ENCODE assay signal across 25 cellular contexts in the genomic region with DNA sequence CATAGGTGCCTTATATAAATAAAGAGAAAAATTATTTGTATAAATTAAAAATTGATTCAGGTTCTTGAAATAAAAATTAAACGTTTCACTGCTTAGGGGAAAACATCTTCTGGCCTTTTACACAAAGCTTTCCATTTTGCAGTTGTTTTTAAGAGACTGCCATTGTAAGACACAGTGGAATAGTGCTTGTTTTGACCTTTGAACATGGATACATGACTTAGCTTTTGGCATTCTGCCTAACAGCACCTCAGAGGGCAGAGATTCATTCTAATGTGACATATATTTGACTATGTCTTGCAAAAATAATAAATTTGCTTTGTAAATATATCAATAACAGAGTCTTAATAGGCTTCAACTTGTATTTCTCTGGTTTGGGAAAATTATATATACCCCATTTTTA.
DNase-seq lines count a peak whose midpoint lies in the region; ATAC-seq, FAIRE-seq and TF ChIP-seq lines count a peak whose summit lies in the region.
"Had no signal": no experiment of that assay in that cellular context is flagged by ENCODE, and none has a peak within 500 bp of the region (broad histone marks: within the 10 kb centered on the region; RNA-seq: fewer than 3 reads in every experiment).

No MANE protein-coding gene starts in this region.

- no peaks in the 10 kb centered on the region for H3K4me1 ChIP-seq in mucosa of descending colon (ENCODE audit: low read depth)
- H3K4me1 ChIP-seq: ascending aorta had no signal

- H3K9me3 ChIP-seq in mucosa of descending colon = no peaks in the 10 kb centered on the region
- H3K9me3 ChIP-seq: ascending aorta had no signal

- DNase-seq in DMS 273 (lab: John Stamatoyannopoulos, UW; ENCODE audit: unreplicated experiment) (peak; percentile 17), DMS 273 treated with DMSO at 0.1 percent for 48 hours (lab: John Stamatoyannopoulos, UW) (no peak), LoVo (ENCODE audit: low spot score) (peak; percentile 56), mucosa of descending colon (peak in 1 of 3 donors; percentile 57), mucosa of gallbladder (ENCODE audit: low spot score) (no peak), germinal center (ENCODE audit: low spot score) (no peak), putamen (ENCODE audit: low spot score) (no peak)
- DNase-seq: activated CD4-positive, alpha-beta T cell treated with anti-CD3 and anti-CD28 coated beads, Interleukin-2, amount 50 U/mL, for 1 hour; activated CD8-positive, alpha-beta memory T cell treated with anti-CD3 and anti-CD28 coated beads, Interleukin-2, amount 50 U/mL, for 4 hours; CD8-positive, alpha-beta memory T cell; EL; islet precursor cell; KBM-7; MV-4-11; stimulated activated CD4-positive, alpha-beta T cell treated with anti-CD3 and anti-CD28 coated beads, Interleukin-4, amount 100 ng/mL, for 24 hours; stimulated activated naive CD4-positive, alpha-beta T cell treated with Interleukin-2 at 50 U/mL for 16 hours; WERI-Rb-1 had no signal

- intact Hi-C loops in mucosa of descending colon (cut with DNase I, micrococcal nuclease) = no loop called here

- no peaks in the 10 kb centered on the region for H3K36me3 ChIP-seq in mucosa of descending colon (ENCODE audit: low read depth)
- H3K36me3 ChIP-seq: ascending aorta, WERI-Rb-1 had no signal

- FAIRE-seq in colon (lab: Jason Lieb, UNC) = peak; percentile 49
- FAIRE-seq: frontal cortex, RCC 7860 had no signal

- no peak overlapping the region for H3K4me3 ChIP-seq in mucosa of descending colon
- H3K4me3 ChIP-seq: ascending aorta, lung, SK-N-MC had no signal

- peak; percentile 79 for ATAC-seq in mucosa of descending colon
- ATAC-seq: activated naive CD4-positive, alpha-beta T cell treated with anti-CD3 and anti-CD28 coated beads, Interleukin-2, amount 50 U/mL, for 72 hours; activated T-helper 17 cell treated with anti-CD3 and anti-CD28 coated beads, Interleukin-2, amount 50 U/mL, for 72 hours had no signal

- no peak for TF ChIP-seq CTCF in mucosa of descending colon (IDR thresholded peaks at IDR 0.05)

Comparison
In these comparisons a context has a peak if more than half of its experiments do, and no peak if none do; other contexts are left out.
1. DNase-seq: peak in DMS 273 (single experiment) and LoVo (single experiment); none in DMS 273 treated with DMSO at 0.1 percent for 48 hours (single experiment), mucosa of gallbladder (single experiment), germinal center (single experiment) and putamen (single experiment).